ENCODE assay signal across 8 cellular contexts in genomic region chr1:159132271-159132881, GRCh38. TPM values are rescaled to one million over a fixed set of nuclear protein-coding genes. Genes with fewer than 3 reads are reported as not detected.
DNase-seq lines count a peak whose midpoint lies in the region; ATAC-seq, FAIRE-seq and TF ChIP-seq lines count a peak whose summit lies in the region.

No MANE protein-coding gene starts in this region.

- FAIRE-seq in bronchial epithelial cell (lab: Jason Lieb, UNC) = no peak

- no peaks in the 10 kb centered on the region for H3K27me3 ChIP-seq in bronchial epithelial cell (ENCODE audit: control insufficient read depth, insufficient read depth, low read length)

- DNase-seq in SHP77 (lab: John Stamatoyannopoulos, UW) = peak; percentile 30 to 43
- DNase-seq in SHP77 treated with DMSO at 0.1 percent for 48 hours (lab: John Stamatoyannopoulos, UW) = no peak
- DNase-seq in NCI-H1092 treated with DMSO at 0.1 percent for 48 hours (lab: John Stamatoyannopoulos, UW) = peak; percentile 49
- peak; percentile 48 for DNase-seq in bronchial epithelial cell (ENCODE audit: low read depth)
- DNase-seq in islet precursor cell = peak; percentile 64
- DNase-seq in stimulated activated CD4-positive, alpha-beta T cell treated with anti-CD3 and anti-CD28 coated beads, Interleukin-1b, Interleukin-23, amount 100 ng/mL, for 4 hours (ENCODE audit: low read depth in 2 of 2) = peak; percentile 53 to 67

- H3K36me3 ChIP-seq in bronchial epithelial cell (ENCODE audit: control insufficient read depth, insufficient read depth, low read length) = no peaks in the 10 kb centered on the region

- TF ChIP-seq CTCF in VCaP (conservative IDR thresholded peaks at IDR 0.05) (peak; percentile 88), bronchial epithelial cell (IDR thresholded peaks at IDR 0.05; ENCODE audit: insufficient read depth, low read length, severe bottlenecking) (peak; percentile 83)

- H3K4me3 ChIP-seq in bronchial epithelial cell (ENCODE audit: low read depth, low read length) = no peak overlapping the region

- ATAC-seq in GM18498 (IDR thresholded peaks at IDR 0.05; ENCODE audit: unreplicated experiment) = no peak

- no peak overlapping the region for H3K27ac ChIP-seq in VCaP

RNA-seq across cellular contexts. Expression of gene CADM3, which starts 39.0 kb away (rescaled TPM):
- total RNA-seq in bronchial epithelial cell = not detected in 2 replicates

RNA-seq across cellular contexts. Expression of gene AIM2, which starts 55.8 kb away (rescaled TPM):
- not detected in 2 replicates for total RNA-seq in bronchial epithelial cell
